8 cellular contexts compared by ENCODE assay signal in genomic region chr20:53926428-53927028, GRCh38.
DNase-seq lines count a peak whose midpoint lies in the region; ATAC-seq and TF ChIP-seq lines count a peak whose summit lies in the region.

No MANE protein-coding gene starts in this region.

- peaks cover 9 to 24% (median 12%) of the 10 kb centered on the region in 4 donors for H3K4me1 Mint-ChIP-seq in CD4-positive, CD25-positive, alpha-beta regulatory T cell

- ATAC-seq in CD4-positive, CD25-positive, alpha-beta regulatory T cell (ENCODE audit: low read depth in 2 of 2): peak; percentile 64 to 74
- ATAC-seq in HG03159 (IDR thresholded peaks at IDR 0.05; ENCODE audit: unreplicated experiment) (peak; percentile 65), RWPE2 (ENCODE audit: low read depth) (peak; percentile 99)

- H3K27ac ChIP-seq in CD4-positive, CD25-positive, alpha-beta regulatory T cell (ENCODE audit: insufficient read depth, low read length, poor library complexity, severe bottlenecking): no peak overlapping the region
- peak overlapping the region; percentile 85 for H3K27ac ChIP-seq in RWPE2 (ENCODE audit: poor library complexity, severe bottlenecking)
- H3K27ac ChIP-seq in esophagus squamous epithelium: peak overlapping the region; percentile 68 to 81 (median 76)
- no peak overlapping the region for H3K27ac ChIP-seq in prostate gland

- TF ChIP-seq CTCF in RWPE2 (IDR thresholded peaks at IDR 0.05; ENCODE audit: poor library complexity, severe bottlenecking): no peak
- TF ChIP-seq CTCF in esophagus squamous epithelium (IDR thresholded peaks at IDR 0.05): peak in 1 of 6 experiments; percentile 7
- TF ChIP-seq CTCF in prostate gland (IDR thresholded peaks at IDR 0.05): no peak

- peak in 1 of 3 donors; percentile 34 for DNase-seq in CD4-positive, CD25-positive, alpha-beta regulatory T cell
- peak; percentile 97 for DNase-seq in RWPE2 (ENCODE audit: low spot score)
- no peak for DNase-seq in esophagus squamous epithelium (lab: John Stamatoyannopoulos, UW)
- DNase-seq in prostate gland (ENCODE audit: low spot score): no peak
- no peak for DNase-seq in DMS114 treated with DMSO at 0.1 percent for 48 hours (lab: John Stamatoyannopoulos, UW; ENCODE audit: unreplicated experiment)
- DNase-seq in iPS-NIHi7 (ENCODE audit: extremely low spot score): no peak

- no peaks in the 10 kb centered on the region for H3K9me3 Mint-ChIP-seq in CD4-positive, CD25-positive, alpha-beta regulatory T cell

- H3K9me3 ChIP-seq in CD4-positive, CD25-positive, alpha-beta regulatory T cell (ENCODE audit: control insufficient read depth in 2 of 2, low read length in 2 of 2): no peaks in the 10 kb centered on the region
- H3K9me3 ChIP-seq in RWPE2 (ENCODE audit: severe bottlenecking) (no peaks in the 10 kb centered on the region), esophagus squamous epithelium (no peaks in the 10 kb centered on the region), prostate gland (no peaks in the 10 kb centered on the region)

- no peaks in the 10 kb centered on the region for H3K36me3 ChIP-seq in CD4-positive, CD25-positive, alpha-beta regulatory T cell (ENCODE audit: control insufficient read depth, insufficient read depth, low read length)
- no peaks in the 10 kb centered on the region for H3K36me3 ChIP-seq in RWPE2 (ENCODE audit: low read depth)
- H3K36me3 ChIP-seq in esophagus squamous epithelium: no peaks in the 10 kb centered on the region
- H3K36me3 ChIP-seq in prostate gland: no peaks in the 10 kb centered on the region

- H3K4me3 Mint-ChIP-seq in CD4-positive, CD25-positive, alpha-beta regulatory T cell: no peak overlapping the region

- H3K36me3 Mint-ChIP-seq in CD4-positive, CD25-positive, alpha-beta regulatory T cell: no peaks in the 10 kb centered on the region

- peaks cover 2% of the 10 kb centered on the region for H3K27me3 ChIP-seq in CD4-positive, CD25-positive, alpha-beta regulatory T cell (ENCODE audit: control insufficient read depth, insufficient read depth, low read length)
- H3K27me3 ChIP-seq in RWPE2 (ENCODE audit: insufficient read depth, poor library complexity, severe bottlenecking): no peaks in the 10 kb centered on the region
- H3K27me3 ChIP-seq in esophagus squamous epithelium: no peaks in the 10 kb centered on the region
- no peaks in the 10 kb centered on the region for H3K27me3 ChIP-seq in prostate gland (replicated peaks; ENCODE audit: insufficient read depth)

- H3K27me3 Mint-ChIP-seq in CD4-positive, CD25-positive, alpha-beta regulatory T cell: peaks cover 16% of the 10 kb centered on the region

- WGBS in esophagus squamous epithelium, 2 donors: 15 to 25% methylated on average over 5 of the region's 5 CpGs
- WGBS in prostate gland: 47% methylated on average over 5 of the region's 5 CpGs

- peak overlapping the region in 2 of 3 donors; percentile 1 to 49 for H3K27ac Mint-ChIP-seq in CD4-positive, CD25-positive, alpha-beta regulatory T cell

- H3K4me3 ChIP-seq in CD4-positive, CD25-positive, alpha-beta regulatory T cell (ENCODE audit: low read depth, low read length): no peak overlapping the region
- no peak overlapping the region for H3K4me3 ChIP-seq in RWPE2 (ENCODE audit: severe bottlenecking)
- no peak overlapping the region for H3K4me3 ChIP-seq in esophagus squamous epithelium
- H3K4me3 ChIP-seq in prostate gland: no peak overlapping the region

- intact Hi-C loops in esophagus squamous epithelium (cut with DNase I) (no loop called here), prostate gland (cut with DNase I) (no loop called here)

- TF ChIP-seq POLR2A in GM19099 (IDR thresholded peaks at IDR 0.05; ENCODE audit: extremely low read depth, insufficient read length, low read depth) (peak; percentile 49), esophagus squamous epithelium (IDR thresholded peaks at IDR 0.05) (peak in 2 of 4 donors; percentile 3 to 60), prostate gland (IDR thresholded peaks at IDR 0.05) (peak; percentile 28)

- H3K4me1 ChIP-seq in CD4-positive, CD25-positive, alpha-beta regulatory T cell (ENCODE audit: control insufficient read depth, insufficient read depth, low read length, poor library complexity, severe bottlenecking): peaks cover 5% of the 10 kb centered on the region
- H3K4me1 ChIP-seq in RWPE2 (ENCODE audit: insufficient read depth, poor library complexity, severe bottlenecking) (peaks cover 40% of the 10 kb centered on the region), esophagus squamous epithelium (peaks cover 8 to 49% (median 17%) of the 10 kb centered on the region in 3 donors), prostate gland (replicated peaks) (no peaks in the 10 kb centered on the region)

Comparison
In these comparisons a context has a peak if more than half of its experiments do, and no peak if none do; other contexts are left out.
1. H3K27ac ChIP-seq: peak in RWPE2 (single experiment) and esophagus squamous epithelium (4 of 4); none in CD4-positive, CD25-positive, alpha-beta regulatory T cell (single experiment) and prostate gland (0 of 2).
2. Peak in every context shown above with its lines, with median percentiles within 50 percentile points of each other: ATAC-seq.